Comparison of ENCODE assay signal across 8 cellular contexts in genomic region chr2:218782529-218782845, GRCh38. TPM values are rescaled to one million over a fixed set of nuclear protein-coding genes. Genes with fewer than 3 reads are reported as not detected.
A peak's percentile ranks its signal among the peaks of the same experiment; 100 is the strongest.
DNase-seq lines count a peak whose midpoint lies in the region; ATAC-seq and TF ChIP-seq lines count a peak whose summit lies in the region.

No MANE protein-coding gene starts in this region.

- TF ChIP-seq CTCF in fibroblast of mammary gland (conservative IDR thresholded peaks at IDR 0.05; ENCODE audit: control insufficient read depth, insufficient read depth, low read depth, low read length): no peak

- peaks cover 37 to 40% of the 10 kb centered on the region in 2 donors for H3K27me3 Mint-ChIP-seq in CD4-positive, alpha-beta memory T cell
- peaks cover 59 to 65% of the 10 kb centered on the region in 2 donors for H3K27me3 Mint-ChIP-seq in T-cell

- no peak for ATAC-seq in GM21360 (IDR thresholded peaks at IDR 0.05; ENCODE audit: unreplicated experiment)
- ATAC-seq in T-cell (replicated peaks in 1 of 4): no peak

- peak overlapping the region in 2 of 8 donors; percentile 29 to 54 for H3K4me3 Mint-ChIP-seq in CD4-positive, alpha-beta memory T cell
- H3K4me3 Mint-ChIP-seq in T-cell: no peak overlapping the region

- H3K4me1 Mint-ChIP-seq in CD4-positive, alpha-beta memory T cell: peaks cover 2 to 8% (median 6%) of the 10 kb centered on the region in 4 donors
- H3K4me1 Mint-ChIP-seq in T-cell: peaks cover 0 to 10% (median 8%) of the 10 kb centered on the region in 3 donors

- 16 to 26% methylated on average over 4 to 6 of the region's 6 CpGs for WGBS in mesodermal cell (ENCODE audit: insufficient coverage in 2 of 2), 2 experiments

- intact Hi-C loops in CD4-positive, alpha-beta memory T cell (cut with micrococcal nuclease): no loop called here

- H3K9me3 Mint-ChIP-seq in CD4-positive, alpha-beta memory T cell: peaks cover 0 to 14% (median 6%) of the 10 kb centered on the region in 8 donors
- peaks cover 0 to 5% (median 3%) of the 10 kb centered on the region in 3 donors for H3K9me3 Mint-ChIP-seq in T-cell

- H3K4me3 ChIP-seq in SJCRH30 (peak overlapping the region; percentile 59), fibroblast of mammary gland (ENCODE audit: control insufficient read depth, low read depth, low read length) (peak overlapping the region; percentile 56), mesodermal cell (ENCODE audit: extremely low read depth, insufficient read depth, low read length, poor library complexity, severe bottlenecking) (peak overlapping the region; percentile 56)
- H3K4me3 ChIP-seq in CD4-positive, alpha-beta memory T cell (ENCODE audit: low read length in 2 of 2): no peak overlapping the region

- H3K27ac ChIP-seq in SJCRH30 (no peak overlapping the region), mesodermal cell (ENCODE audit: low read depth, low read length, severe bottlenecking) (peak overlapping the region; percentile 59), temporal lobe (ENCODE audit: low read depth, low read length) (peak overlapping the region; percentile 88)
- no peak overlapping the region for H3K27ac ChIP-seq in CD4-positive, alpha-beta memory T cell (ENCODE audit: low read depth, low read length)

- no peak overlapping the region for H3K27ac Mint-ChIP-seq in CD4-positive, alpha-beta memory T cell
- H3K27ac Mint-ChIP-seq in T-cell: no peak overlapping the region

- no peaks in the 10 kb centered on the region for H3K9me3 ChIP-seq in SJCRH30 (replicated peaks)
- peaks cover 5% of the 10 kb centered on the region for H3K9me3 ChIP-seq in mesodermal cell (ENCODE audit: control insufficient read depth, low read length)
- no peaks in the 10 kb centered on the region for H3K9me3 ChIP-seq in CD4-positive, alpha-beta memory T cell (ENCODE audit: control insufficient read depth in 1 of 2, low read length in 2 of 2)

- CTCF ChIA-PET in CD4-positive, alpha-beta memory T cell (lab: Charles Lee; ENCODE audit: partially characterized antibody): no interaction called here
- CTCF ChIA-PET in T-cell (lab: Charles Lee): no interaction called here

- H3K36me3 Mint-ChIP-seq in CD4-positive, alpha-beta memory T cell: peaks cover 0 to 24% of the 10 kb centered on the region in 2 donors
- peaks cover 5% of the 10 kb centered on the region for H3K36me3 Mint-ChIP-seq in T-cell

- no peak for DNase-seq in SJCRH30
- DNase-seq in fibroblast of mammary gland (ENCODE audit: low read depth): peak; percentile 6
- DNase-seq in CD4-positive, alpha-beta memory T cell: no peak
- no peak for DNase-seq in activated CD4-positive, alpha-beta T cell treated with anti-CD3 and anti-CD28 coated beads for 4 hours
- DNase-seq in T-cell: no peak

- H3K27me3 ChIP-seq in SJCRH30: no peaks in the 10 kb centered on the region
- H3K27me3 ChIP-seq in CD4-positive, alpha-beta memory T cell (ENCODE audit: insufficient read depth, low read length): peaks cover 21% of the 10 kb centered on the region

- POLR2A ChIA-PET in CD4-positive, alpha-beta memory T cell (lab: Charles Lee; ENCODE audit: partially characterized antibody): interaction anchor here (0.6 kb wide), 1 partner anchor 143 kb away, joined by 5 read pairs; no protein-coding TSS in a partner anchor
- POLR2A ChIA-PET in T-cell (lab: Charles Lee): no interaction called here

- H3K36me3 ChIP-seq in SJCRH30 (no peaks in the 10 kb centered on the region), mesodermal cell (ENCODE audit: control insufficient read depth, insufficient read depth, low read length) (no peaks in the 10 kb centered on the region)
- no peaks in the 10 kb centered on the region for H3K36me3 ChIP-seq in CD4-positive, alpha-beta memory T cell (ENCODE audit: insufficient read depth, low read length)

- H3K4me1 ChIP-seq in SJCRH30 (no peaks in the 10 kb centered on the region), mesodermal cell (ENCODE audit: control insufficient read depth, insufficient read depth, low read length, poor library complexity, severe bottlenecking) (no peaks in the 10 kb centered on the region)
- H3K4me1 ChIP-seq in CD4-positive, alpha-beta memory T cell (ENCODE audit: insufficient read depth, low read length): peaks cover 5% of the 10 kb centered on the region

RNA-seq across cellular contexts. Expression of gene CYP27A1, which starts 0.5 kb away (rescaled TPM):
- 3.2 and 3.6 TPM in 2 replicates for total RNA-seq in SJCRH30 (2014; rRNA removed; shearing (Covaris generic))
- 28.3 TPM for polyA plus RNA-seq in mesodermal cell (2013, experiment 1 of 2)
- polyA plus RNA-seq in mesodermal cell (2013, experiment 2 of 2): 28.7 TPM
- total RNA-seq in temporal lobe: 4.4 TPM
- 1 to 10 TPM; 7.2 to 8.1 TPM for total RNA-seq in CD4-positive, alpha-beta memory T cell
- polyA plus RNA-seq in CD4-positive, alpha-beta memory T cell: under 1 TPM in 1 of 2 donors, not detected in 1; 0.15 TPM
- under 1 TPM in 4 of 5 donors, not detected in 1; 0.50 to 0.89 (median 0.58) TPM for total RNA-seq in T-cell

RNA-seq across cellular contexts. Expression of gene PRKAG3, which starts 49.1 kb away (rescaled TPM):
- 0.13 and 0.16 TPM in 2 replicates for total RNA-seq in SJCRH30 (2014; rRNA removed; shearing (Covaris generic))
- not detected for polyA plus RNA-seq in mesodermal cell (2013, experiment 1 of 2)
- not detected for polyA plus RNA-seq in mesodermal cell (2013, experiment 2 of 2)
- total RNA-seq in temporal lobe (not detected), T-cell (not detected)
- not detected for total RNA-seq in CD4-positive, alpha-beta memory T cell
- polyA plus RNA-seq in CD4-positive, alpha-beta memory T cell: not detected

Comparison
In these comparisons a context has a peak if more than half of its experiments do, and no peak if none do; other contexts are left out.
1. H3K27ac ChIP-seq: peak in mesodermal cell (single experiment) and temporal lobe (single experiment); none in SJCRH30 (single experiment) and CD4-positive, alpha-beta memory T cell (single experiment).
2. H3K4me3 ChIP-seq: peak in SJCRH30 (single experiment), fibroblast of mammary gland (single experiment) and mesodermal cell (single experiment); none in CD4-positive, alpha-beta memory T cell (0 of 2).